11 cellular contexts compared by ENCODE assay signal in genomic region chr10:42975005-42975493, GRCh38.
DNase-seq lines count a peak whose midpoint lies in the region; ATAC-seq and TF ChIP-seq lines count a peak whose summit lies in the region.
"Had no signal": no experiment of that assay in that cellular context is flagged by ENCODE, and none has a peak within 500 bp of the region (broad histone marks: within the 10 kb centered on the region; RNA-seq: fewer than 3 reads in every experiment).

No MANE protein-coding gene starts in this region.

- no peaks in the 10 kb centered on the region for H3K27me3 Mint-ChIP-seq in activated T-cell treated with anti-CD3 and anti-CD28 coated beads, Interleukin-2, amount 50 U/mL, for 24 hours

- H3K27ac ChIP-seq in Peyer's patch (no peak overlapping the region), RWPE1 (no peak overlapping the region)
- H3K27ac ChIP-seq: thyroid gland had no signal

- no peak overlapping the region for H3K27ac Mint-ChIP-seq in activated T-cell treated with anti-CD3 and anti-CD28 coated beads, Interleukin-2, amount 50 U/mL, for 24 hours
- H3K27ac Mint-ChIP-seq in stimulated activated effector memory CD8-positive, alpha-beta T cell treated with anti-CD3 and anti-CD28 coated beads, Interleukin-12 subunit alpha, Interleukin-12 subunit beta, amount 100 ng/mL, for 72 hours, result no peak overlapping the region

- no peak for TF ChIP-seq CTCF in Peyer's patch (IDR thresholded peaks at IDR 0.05)
- TF ChIP-seq CTCF in RWPE1 (conservative IDR thresholded peaks at IDR 0.05; ENCODE audit: low read depth), result no peak

- H3K4me1 Mint-ChIP-seq in activated T-cell treated with anti-CD3 and anti-CD28 coated beads, Interleukin-2, amount 50 U/mL, for 24 hours (ENCODE audit: low read depth), result no peaks in the 10 kb centered on the region
- H3K4me1 Mint-ChIP-seq in stimulated activated effector memory CD8-positive, alpha-beta T cell treated with anti-CD3 and anti-CD28 coated beads, Interleukin-12 subunit alpha, Interleukin-12 subunit beta, amount 100 ng/mL, for 72 hours, result no peaks in the 10 kb centered on the region

- POLR2A ChIA-PET in RWPE1 (lab: Yijun Ruan, JAX; ENCODE audit: low non-redundant PET), result no interaction called here

- no peaks in the 10 kb centered on the region for H3K9me3 Mint-ChIP-seq in activated T-cell treated with anti-CD3 and anti-CD28 coated beads, Interleukin-2, amount 50 U/mL, for 24 hours
- H3K9me3 Mint-ChIP-seq in stimulated activated effector memory CD8-positive, alpha-beta T cell treated with anti-CD3 and anti-CD28 coated beads, Interleukin-12 subunit alpha, Interleukin-12 subunit beta, amount 100 ng/mL, for 72 hours, result no peaks in the 10 kb centered on the region

- H3K4me3 ChIP-seq in Peyer's patch (no peak overlapping the region), MG63 (no peak overlapping the region)
- H3K4me3 ChIP-seq: thyroid gland had no signal

- H3K9me3 ChIP-seq in Peyer's patch (no peaks in the 10 kb centered on the region), MG63 (no peaks in the 10 kb centered on the region)
- H3K9me3 ChIP-seq: thyroid gland had no signal

- H3K27me3 ChIP-seq in Peyer's patch, result no peaks in the 10 kb centered on the region
- H3K27me3 ChIP-seq in MG63, result no peaks in the 10 kb centered on the region
- H3K27me3 ChIP-seq: thyroid gland had no signal

- H3K4me3 Mint-ChIP-seq in activated T-cell treated with anti-CD3 and anti-CD28 coated beads, Interleukin-2, amount 50 U/mL, for 24 hours, result no peak overlapping the region
- no peak overlapping the region for H3K4me3 Mint-ChIP-seq in stimulated activated effector memory CD8-positive, alpha-beta T cell treated with anti-CD3 and anti-CD28 coated beads, Interleukin-12 subunit alpha, Interleukin-12 subunit beta, amount 100 ng/mL, for 72 hours

- CTCF ChIA-PET in RWPE1 (lab: Yijun Ruan, JAX), result no interaction called here

- no peaks in the 10 kb centered on the region for H3K4me1 ChIP-seq in Peyer's patch
- H3K4me1 ChIP-seq: thyroid gland had no signal

- intact Hi-C loops in left cardiac atrium (cut with DNase I), result no loop called here

- DNase-seq in activated T-cell treated with anti-CD3 and anti-CD28 coated beads, Interleukin-2, amount 50 U/mL, for 24 hours, result peak; percentile 15
- DNase-seq in activated T-cell treated with anti-CD3 and anti-CD28 coated beads for 4 hours, result no peak
- DNase-seq in Peyer's patch, result peak in 2 of 3 donors; percentile 22 to 35
- peak; percentile 4 for DNase-seq in left cardiac atrium
- no peak for DNase-seq in stimulated activated effector memory CD8-positive, alpha-beta T cell treated with anti-CD3 and anti-CD28 coated beads, Interleukin-12 subunit alpha, Interleukin-12 subunit beta, amount 100 ng/mL, for 72 hours (ENCODE audit: low spot score in 2 of 2)
- no peak for DNase-seq in RWPE1 (ENCODE audit: low spot score)
- DNase-seq in MG63, result no peak
- DNase-seq in HCEC 1CT, result no peak
- DNase-seq: effector CD4-positive, alpha-beta T cell; NCI-H2171; thyroid gland had no signal

- ATAC-seq in left cardiac atrium, result no peak
- peak; percentile 15 for ATAC-seq in stimulated activated effector memory CD8-positive, alpha-beta T cell treated with anti-CD3 and anti-CD28 coated beads, Interleukin-12 subunit alpha, Interleukin-12 subunit beta, amount 100 ng/mL, for 72 hours

- no peak for TF ChIP-seq POLR2A in Peyer's patch (IDR thresholded peaks at IDR 0.05)

- H3K36me3 ChIP-seq in Peyer's patch (no peaks in the 10 kb centered on the region), MG63 (no peaks in the 10 kb centered on the region)
- H3K36me3 ChIP-seq: thyroid gland had no signal

- no peaks in the 10 kb centered on the region for H3K36me3 Mint-ChIP-seq in activated T-cell treated with anti-CD3 and anti-CD28 coated beads, Interleukin-2, amount 50 U/mL, for 24 hours (ENCODE audit: low read depth)
- H3K36me3 Mint-ChIP-seq in stimulated activated effector memory CD8-positive, alpha-beta T cell treated with anti-CD3 and anti-CD28 coated beads, Interleukin-12 subunit alpha, Interleukin-12 subunit beta, amount 100 ng/mL, for 72 hours, result no peaks in the 10 kb centered on the region

Comparison
In these comparisons a context has a peak if more than half of its experiments do, and no peak if none do; other contexts are left out.
1. DNase-seq: peak in activated T-cell treated with anti-CD3 and anti-CD28 coated beads, Interleukin-2, amount 50 U/mL, for 24 hours (single experiment), Peyer's patch (2 of 3) and left cardiac atrium (single experiment); none in activated T-cell treated with anti-CD3 and anti-CD28 coated beads for 4 hours (single experiment), stimulated activated effector memory CD8-positive, alpha-beta T cell treated with anti-CD3 and anti-CD28 coated beads, Interleukin-12 subunit alpha, Interleukin-12 subunit beta, amount 100 ng/mL, for 72 hours (0 of 2), RWPE1 (single experiment), MG63 (single experiment) and HCEC 1CT (single experiment).